14 cellular contexts compared by ENCODE assay signal in genomic region chr15:92012368-92012629, GRCh38.
A peak's percentile ranks its signal among the peaks of the same experiment; 100 is the strongest.
DNase-seq lines count a peak whose midpoint lies in the region; ATAC-seq and TF ChIP-seq lines count a peak whose summit lies in the region.
"Had no signal": no experiment of that assay in that cellular context is flagged by ENCODE, and none has a peak within 500 bp of the region (broad histone marks: within the 10 kb centered on the region; RNA-seq: fewer than 3 reads in every experiment).

No MANE protein-coding gene starts in this region.

- no peaks in the 10 kb centered on the region for H3K36me3 Mint-ChIP-seq in activated naive CD8-positive, alpha-beta T cell treated with anti-CD3 and anti-CD28 coated beads, Interleukin-2, amount 50 U/mL, for 24 hours (ENCODE audit: low read depth)
- H3K36me3 Mint-ChIP-seq: CD14-positive monocyte had no signal

- H3K4me1 ChIP-seq in tibial artery: peaks cover 0 to 62% (median 28%) of the 10 kb centered on the region in 4 donors

- H3K27ac Mint-ChIP-seq in activated naive CD8-positive, alpha-beta T cell treated with anti-CD3 and anti-CD28 coated beads, Interleukin-2, amount 50 U/mL, for 24 hours: peak overlapping the region; percentile 73
- H3K27ac Mint-ChIP-seq: naive thymus-derived CD4-positive, alpha-beta T cell had no signal

- peak; percentile 27 for ATAC-seq in Right ventricle myocardium superior (ENCODE audit: poor library complexity)
- no peak for ATAC-seq in Right ventricle myocardium inferior
- ATAC-seq in activated naive CD8-positive, alpha-beta T cell treated with anti-CD3 and anti-CD28 coated beads, Interleukin-2, amount 50 U/mL, for 24 hours: peak; percentile 66
- no peak for ATAC-seq in GM21381 (IDR thresholded peaks at IDR 0.05; ENCODE audit: unreplicated experiment)
- ATAC-seq in HG03025 (IDR thresholded peaks at IDR 0.05; ENCODE audit: low FRiP score, unreplicated experiment): no peak
- ATAC-seq: K562, PC-3 had no signal

- intact Hi-C loops in Right ventricle myocardium superior (cut with DNase I): no loop called here
- intact Hi-C loops in Right ventricle myocardium inferior (cut with DNase I): no loop called here
- intact Hi-C loops in tibial artery (cut with DNase I; ENCODE audit: low total_unique reads): no loop called here

- H3K27ac ChIP-seq in tibial artery: peak overlapping the region; percentile 42 to 46
- H3K27ac ChIP-seq: suprapubic skin had no signal

- no peaks in the 10 kb centered on the region for H3K27me3 Mint-ChIP-seq in activated naive CD8-positive, alpha-beta T cell treated with anti-CD3 and anti-CD28 coated beads, Interleukin-2, amount 50 U/mL, for 24 hours
- H3K27me3 Mint-ChIP-seq: naive thymus-derived CD4-positive, alpha-beta T cell had no signal

- DNase-seq in Right ventricle myocardium superior (no peak), Right ventricle myocardium inferior (ENCODE audit: missing footprints) (no peak), kidney tubule cell (ENCODE audit: low spot score) (peak; percentile 72), tibial artery (no peak), superior temporal gyrus (ENCODE audit: extremely low spot score) (no peak)
- no peak for DNase-seq in activated naive CD8-positive, alpha-beta T cell treated with anti-CD3 and anti-CD28 coated beads, Interleukin-2, amount 50 U/mL, for 24 hours
- DNase-seq: amniotic stem cell, PC-3 had no signal

- peak overlapping the region in 1 of 2 donors; percentile 11 for H3K4me3 ChIP-seq in tibial artery
- H3K4me3 ChIP-seq: K562, suprapubic skin had no signal

- no peaks in the 10 kb centered on the region for H3K9me3 ChIP-seq in tibial artery
- H3K9me3 ChIP-seq: suprapubic skin had no signal

- H3K4me3 Mint-ChIP-seq in activated naive CD8-positive, alpha-beta T cell treated with anti-CD3 and anti-CD28 coated beads, Interleukin-2, amount 50 U/mL, for 24 hours: peak overlapping the region; percentile 64
- H3K4me3 Mint-ChIP-seq: CD14-positive monocyte had no signal

- no peaks in the 10 kb centered on the region for H3K9me3 Mint-ChIP-seq in activated naive CD8-positive, alpha-beta T cell treated with anti-CD3 and anti-CD28 coated beads, Interleukin-2, amount 50 U/mL, for 24 hours

- no peaks in the 10 kb centered on the region for H3K27me3 ChIP-seq in tibial artery
- H3K27me3 ChIP-seq: suprapubic skin had no signal

- no peak for TF ChIP-seq CTCF in tibial artery (IDR thresholded peaks at IDR 0.05)

- peaks cover 51% of the 10 kb centered on the region for H3K4me1 Mint-ChIP-seq in activated naive CD8-positive, alpha-beta T cell treated with anti-CD3 and anti-CD28 coated beads, Interleukin-2, amount 50 U/mL, for 24 hours

- no peaks in the 10 kb centered on the region for H3K36me3 ChIP-seq in tibial artery
- H3K36me3 ChIP-seq: suprapubic skin had no signal

Comparison
In these comparisons a context has a peak if more than half of its experiments do, and no peak if none do; other contexts are left out.
1. ATAC-seq: peak in Right ventricle myocardium superior (single experiment) and activated naive CD8-positive, alpha-beta T cell treated with anti-CD3 and anti-CD28 coated beads, Interleukin-2, amount 50 U/mL, for 24 hours (single experiment); none in Right ventricle myocardium inferior (single experiment), GM21381 (single experiment) and HG03025 (single experiment).